22 cellular contexts compared by ENCODE assay signal in the genomic region with DNA sequence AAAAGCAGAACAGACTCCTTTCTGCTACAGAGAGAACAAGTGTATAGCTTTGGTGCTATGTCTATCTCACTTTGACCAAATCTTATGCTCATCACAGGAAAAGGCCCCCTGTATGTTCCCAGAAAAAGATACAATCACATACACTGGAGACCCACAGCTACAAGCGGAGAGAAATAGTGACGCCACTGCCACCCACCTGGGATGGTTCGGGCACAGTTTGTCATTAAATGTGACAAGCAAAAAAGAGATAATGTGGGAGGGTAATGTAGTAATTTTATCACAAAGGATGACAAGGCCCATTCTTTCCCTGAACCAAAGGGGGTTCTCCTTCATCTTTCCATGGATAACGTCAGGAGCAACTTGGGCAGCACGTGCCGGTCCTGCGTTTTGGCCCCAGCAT. TPM values are rescaled to one million over a fixed set of nuclear protein-coding genes. Genes with fewer than 3 reads are reported as not detected.
"Had no signal": no experiment of that assay in that cellular context is flagged by ENCODE, and none has a peak within 500 bp of the region (broad histone marks: within the 10 kb centered on the region; RNA-seq: fewer than 3 reads in every experiment).

No MANE protein-coding gene starts in this region.

- ATAC-seq: activated CD8-positive, alpha-beta T cell treated with anti-CD3 and anti-CD28 coated beads, Interleukin-2, amount 10 ng/mL, durations not matched to agents 7 days and 5 days; activated T-cell treated with anti-CD3 and anti-CD28 coated beads, Interleukin-2, amount 50 U/mL, for 4 hours; activated T-helper 17 cell treated with anti-CD3 and anti-CD28 coated beads, Interleukin-2, amount 50 U/mL, for 72 hours had no signal

- H3K9me2 ChIP-seq: SK-N-SH had no signal

- H3K27me3 ChIP-seq: breast epithelium, MG63, Peyer's patch, SJCRH30 had no signal

- H3K4me2 ChIP-seq: SK-N-SH had no signal

- H3K9ac ChIP-seq: SK-N-SH had no signal

- DNase-seq: activated CD4-positive, alpha-beta T cell treated with anti-CD3 and anti-CD28 coated beads for 48 hours; activated CD4-positive, alpha-beta T cell treated with anti-CD3 and anti-CD28 coated beads, Interleukin-2, amount 50 U/mL, for 4 hours; activated CD4-positive, CD25-positive, alpha-beta regulatory T cell treated with anti-CD3 and anti-CD28 coated beads, Interleukin-2, amount 50 U/mL, for 72 hours; activated CD8-positive, alpha-beta T cell treated with anti-CD3 and anti-CD28 coated beads, Interleukin-2, amount 10 ng/mL, durations not matched to agents 7 days and 5 days; activated gamma-delta T cell; activated naive CD4-positive, alpha-beta T cell treated with anti-CD3 and anti-CD28 coated beads for 36 hours; activated T-cell treated with anti-CD3 and anti-CD28 coated beads, Interleukin-2, amount 50 U/mL, for 4 hours; MG63; NCI-H1105; NCI-H1436; NCI-H1694 treated with DMSO at 0.1 percent for 48 hours; NCI-H2029 treated with DMSO at 0.1 percent for 48 hours; NCI-H510A treated with DMSO at 0.1 percent for 48 hours; NCI-H69; NK-92 treated with Interleukin-12 subunit alpha and Interleukin-12 subunit beta, amount 100 ng/mL, for 24 hours; Peyer's patch; Right ventricle myocardium superior; SJCRH30; SK-N-SH had no signal

- H3K4me3 ChIP-seq: breast epithelium, MG63, Peyer's patch, SJCRH30 had no signal

- H3K9me3 ChIP-seq: breast epithelium, MG63, Peyer's patch, SJCRH30, SK-N-SH had no signal

- H3K4me1 ChIP-seq: breast epithelium, Peyer's patch, SJCRH30 had no signal

- H3K27ac ChIP-seq: Peyer's patch, RWPE1, SJCRH30 had no signal

RNA-seq across cellular contexts. Expression of gene NEFH, which starts 41.5 kb away (rescaled TPM):
- total RNA-seq: SJCRH30 had no signal
